15 cellular contexts compared by ENCODE assay signal in genomic region chr13:48296528-48296927, GRCh38. TPM values are rescaled to one million over a fixed set of nuclear protein-coding genes. Genes with fewer than 3 reads are reported as not detected.
DNase-seq lines count a peak whose midpoint lies in the region; ATAC-seq and TF ChIP-seq lines count a peak whose summit lies in the region.
"Had no signal": no experiment of that assay in that cellular context is flagged by ENCODE, and none has a peak within 500 bp of the region (broad histone marks: within the 10 kb centered on the region; RNA-seq: fewer than 3 reads in every experiment).

No MANE protein-coding gene starts in this region.

- no peak for DNase-seq in activated naive CD8-positive, alpha-beta T cell treated with anti-CD3 and anti-CD28 coated beads, Interleukin-2, amount 50 U/mL, for 24 hours
- no peak for DNase-seq in activated naive CD8-positive, alpha-beta T cell treated with anti-CD3 and anti-CD28 coated beads for 36 hours
- no peak for DNase-seq in HFFc6
- no peak for DNase-seq in NK-92 (lab: John Stamatoyannopoulos, UW; ENCODE audit: unreplicated experiment)
- DNase-seq: C1 segment of cervical spinal cord, DMS153, MM.1S, NCI-H1417 treated with DMSO at 0.1 percent for 48 hours, NCI-H2029, NCI-H2171 treated with DMSO at 0.1 percent for 48 hours, SIG-M5 had no signal

- peak; percentile 57 for ATAC-seq in activated naive CD8-positive, alpha-beta T cell treated with anti-CD3 and anti-CD28 coated beads, Interleukin-2, amount 50 U/mL, for 24 hours
- ATAC-seq in GM21423 (IDR thresholded peaks at IDR 0.05; ENCODE audit: unreplicated experiment): peak; percentile 58
- peak; percentile 61 for ATAC-seq in HG03460 (IDR thresholded peaks at IDR 0.05; ENCODE audit: unreplicated experiment)
- ATAC-seq in stimulated activated memory B cell treated with anti-CD40 and anti-IgM and Interleukin-4, amounts not matched to agents 10 μg/mL and 1 μg/mL and 100 μg/mL, for 72 hours: peak; percentile 88
- no peak for ATAC-seq in GM21515 (IDR thresholded peaks at IDR 0.05; ENCODE audit: unreplicated experiment)

- no peak for TF ChIP-seq CTCF in HFFc6 (IDR thresholded peaks at IDR 0.05)

- no peaks in the 10 kb centered on the region for H3K27me3 Mint-ChIP-seq in activated naive CD8-positive, alpha-beta T cell treated with anti-CD3 and anti-CD28 coated beads, Interleukin-2, amount 50 U/mL, for 24 hours
- H3K27me3 Mint-ChIP-seq in activated naive CD8-positive, alpha-beta T cell treated with anti-CD3 and anti-CD28 coated beads for 36 hours: no peaks in the 10 kb centered on the region
- no peaks in the 10 kb centered on the region for H3K27me3 Mint-ChIP-seq in stimulated activated memory B cell treated with anti-CD40 and anti-IgM and Interleukin-4, amounts not matched to agents 10 μg/mL and 1 μg/mL and 100 μg/mL, for 72 hours
- H3K27me3 Mint-ChIP-seq in HFFc6 (ENCODE audit: insufficient read depth): peaks cover 1% of the 10 kb centered on the region; the same call in 1 of the 2 replicates

- H3K4me3 Mint-ChIP-seq in activated naive CD8-positive, alpha-beta T cell treated with anti-CD3 and anti-CD28 coated beads, Interleukin-2, amount 50 U/mL, for 24 hours: no peak overlapping the region
- no peak overlapping the region for H3K4me3 Mint-ChIP-seq in activated naive CD8-positive, alpha-beta T cell treated with anti-CD3 and anti-CD28 coated beads for 36 hours
- no peak overlapping the region for H3K4me3 Mint-ChIP-seq in stimulated activated memory B cell treated with anti-CD40 and anti-IgM and Interleukin-4, amounts not matched to agents 10 μg/mL and 1 μg/mL and 100 μg/mL, for 72 hours
- no peak overlapping the region for H3K4me3 Mint-ChIP-seq in HFFc6

- no peak overlapping the region for H3K27ac Mint-ChIP-seq in activated naive CD8-positive, alpha-beta T cell treated with anti-CD3 and anti-CD28 coated beads, Interleukin-2, amount 50 U/mL, for 24 hours
- no peak overlapping the region for H3K27ac Mint-ChIP-seq in activated naive CD8-positive, alpha-beta T cell treated with anti-CD3 and anti-CD28 coated beads for 36 hours
- peak overlapping the region; percentile 49 for H3K27ac Mint-ChIP-seq in stimulated activated memory B cell treated with anti-CD40 and anti-IgM and Interleukin-4, amounts not matched to agents 10 μg/mL and 1 μg/mL and 100 μg/mL, for 72 hours
- H3K27ac Mint-ChIP-seq in HFFc6: no peak overlapping the region

- H3K4me1 Mint-ChIP-seq in activated naive CD8-positive, alpha-beta T cell treated with anti-CD3 and anti-CD28 coated beads, Interleukin-2, amount 50 U/mL, for 24 hours: peaks cover 8% of the 10 kb centered on the region
- H3K4me1 Mint-ChIP-seq in activated naive CD8-positive, alpha-beta T cell treated with anti-CD3 and anti-CD28 coated beads for 36 hours: peaks cover 9% of the 10 kb centered on the region
- peaks cover 19% of the 10 kb centered on the region for H3K4me1 Mint-ChIP-seq in stimulated activated memory B cell treated with anti-CD40 and anti-IgM and Interleukin-4, amounts not matched to agents 10 μg/mL and 1 μg/mL and 100 μg/mL, for 72 hours
- peaks cover 14% of the 10 kb centered on the region for H3K4me1 Mint-ChIP-seq in HFFc6 (ENCODE audit: low read depth)

- H3K36me3 Mint-ChIP-seq in activated naive CD8-positive, alpha-beta T cell treated with anti-CD3 and anti-CD28 coated beads, Interleukin-2, amount 50 U/mL, for 24 hours (ENCODE audit: low read depth): peaks cover 4% of the 10 kb centered on the region
- no peaks in the 10 kb centered on the region for H3K36me3 Mint-ChIP-seq in activated naive CD8-positive, alpha-beta T cell treated with anti-CD3 and anti-CD28 coated beads for 36 hours
- no peaks in the 10 kb centered on the region for H3K36me3 Mint-ChIP-seq in stimulated activated memory B cell treated with anti-CD40 and anti-IgM and Interleukin-4, amounts not matched to agents 10 μg/mL and 1 μg/mL and 100 μg/mL, for 72 hours
- no peaks in the 10 kb centered on the region for H3K36me3 Mint-ChIP-seq in HFFc6 (ENCODE audit: low read depth)

- no peaks in the 10 kb centered on the region for H3K9me3 Mint-ChIP-seq in activated naive CD8-positive, alpha-beta T cell treated with anti-CD3 and anti-CD28 coated beads, Interleukin-2, amount 50 U/mL, for 24 hours
- no peaks in the 10 kb centered on the region for H3K9me3 Mint-ChIP-seq in activated naive CD8-positive, alpha-beta T cell treated with anti-CD3 and anti-CD28 coated beads for 36 hours
- H3K9me3 Mint-ChIP-seq in stimulated activated memory B cell treated with anti-CD40 and anti-IgM and Interleukin-4, amounts not matched to agents 10 μg/mL and 1 μg/mL and 100 μg/mL, for 72 hours: no peaks in the 10 kb centered on the region
- no peaks in the 10 kb centered on the region for H3K9me3 Mint-ChIP-seq in HFFc6

RNA-seq across cellular contexts. Expression of gene RB1, which starts 7.0 kb away (rescaled TPM):
- 10 to 100 TPM; 33.0 to 33.7 TPM for total RNA-seq in activated naive CD8-positive, alpha-beta T cell treated with anti-CD3 and anti-CD28 coated beads for 36 hours
- 10 to 100 TPM; 39.2 to 50.4 (median 43.0) TPM for total RNA-seq in HFFc6 (2021; fragmentation: NEBNext Ultra II Directional; extraction: Animal tissue kit (Norgen Biotek cat#: 25700))
